In genomic region chr17:16491703-16492612, GRCh38 we compare ENCODE assay signal across 8 cellular contexts. TPM values are rescaled to one million over a fixed set of nuclear protein-coding genes. Genes with fewer than 3 reads are reported as not detected.
A peak's percentile ranks its signal among the peaks of the same experiment; 100 is the strongest.
DNase-seq lines count a peak whose midpoint lies in the region; ATAC-seq and TF ChIP-seq lines count a peak whose summit lies in the region.
"Had no signal": no experiment of that assay in that cellular context is flagged by ENCODE, and none has a peak within 500 bp of the region (broad histone marks: within the 10 kb centered on the region; RNA-seq: fewer than 3 reads in every experiment).

Gene LRRC75A, minus strand, starts transcription at chr17:16492193. Its CDS starts 203 bp downstream, at chr17:16491990.

- no peak within 1 kb of the TSS for H3K14ac ChIP-seq in mesenchymal stem cell (ENCODE audit: low read length in 2 of 2)

- H2BK12ac ChIP-seq in mesenchymal stem cell (ENCODE audit: low read length in 2 of 2): no peak within 1 kb of the TSS

- H3K4me3 ChIP-seq in NB4 (ENCODE audit: low read depth, low read length) (no peak within 1 kb of the TSS), mesenchymal stem cell (ENCODE audit: insufficient read depth in 1 of 2, low read depth in 1 of 2, low read length in 2 of 2) (peak within 1 kb of the TSS; percentile 58 to 76)

- peak within 1 kb of the TSS; percentile 12 to 43 for H3K18ac ChIP-seq in mesenchymal stem cell (ENCODE audit: low read depth in 1 of 2, low read length in 2 of 2)

- peak within 1 kb of the TSS; percentile 86 for H2AFZ ChIP-seq in mesenchymal stem cell (ENCODE audit: low read depth, low read length)

- H4K91ac ChIP-seq in mesenchymal stem cell (ENCODE audit: low read length): no peak within 1 kb of the TSS

- H3K27ac ChIP-seq in mesenchymal stem cell (ENCODE audit: low read length, poor library complexity, severe bottlenecking): no peak within 1 kb of the TSS
- H3K27ac ChIP-seq: epithelial cell of prostate had no signal

- no peaks in the 10 kb centered on the region for H3K36me3 ChIP-seq in mesenchymal stem cell (ENCODE audit: control insufficient read depth in 1 of 2, insufficient read depth in 2 of 2, low read depth in 1 of 2, low read length in 2 of 2)

- H2BK15ac ChIP-seq in mesenchymal stem cell (ENCODE audit: low read depth, poor library complexity, severe bottlenecking): peak within 1 kb of the TSS; percentile 33

- H2AK5ac ChIP-seq in mesenchymal stem cell (ENCODE audit: low read length, severe bottlenecking): no peak within 1 kb of the TSS

- H3K4me2 ChIP-seq in mesenchymal stem cell (ENCODE audit: low read length, poor library complexity, severe bottlenecking): peak within 1 kb of the TSS; percentile 89

- peaks cover 8% of the 10 kb centered on the region for H3K4me1 ChIP-seq in mesenchymal stem cell (ENCODE audit: control insufficient read depth, insufficient read depth, low read depth, low read length)

- peak within 1 kb of the TSS; percentile 13 for H4K8ac ChIP-seq in mesenchymal stem cell (ENCODE audit: low read length)

- H3K4ac ChIP-seq in mesenchymal stem cell (ENCODE audit: low read depth in 1 of 2, low read length in 2 of 2): no peak within 1 kb of the TSS

- H3K9me3 ChIP-seq in mesenchymal stem cell (ENCODE audit: control insufficient read depth, low read length): no peaks in the 10 kb centered on the region

- TF ChIP-seq CTCF in NB4 (IDR thresholded peaks at IDR 0.05; ENCODE audit: low read depth, low read length): no peak

- peak; percentile 60 for DNase-seq in NB4 (ENCODE audit: low read depth)
- peak; percentile 48 for DNase-seq in activated CD4-positive, alpha-beta T cell treated with anti-CD3 and anti-CD28 coated beads, Interleukin-2, amount 50 U/mL, for 1 hour
- DNase-seq in effector CD8-positive, alpha-beta T cell (lab: John Stamatoyannopoulos, UW): peak; percentile 58
- DNase-seq in mesenchymal stem cell: peak; percentile 29
- peak; percentile 4 for DNase-seq in stimulated activated CD8-positive, alpha-beta memory T cell treated with anti-CD3 and anti-CD28 coated beads, Interleukin-15, amount 100 ng/mL, for 1 hour (ENCODE audit: low read depth)

- H2BK120ac ChIP-seq in mesenchymal stem cell (ENCODE audit: low read depth, low read length): no peak within 1 kb of the TSS

- H3K23ac ChIP-seq in mesenchymal stem cell (ENCODE audit: low read length in 2 of 2): peak within 1 kb of the TSS in 1 of 2 experiments; percentile 38

- no peak within 1 kb of the TSS for H2BK5ac ChIP-seq in mesenchymal stem cell (ENCODE audit: low read depth, low read length, poor library complexity, severe bottlenecking)

- no peaks in the 10 kb centered on the region for H3K79me1 ChIP-seq in mesenchymal stem cell (replicated peaks; ENCODE audit: low read length, poor library complexity, severe bottlenecking)

- TF ChIP-seq POLR2A in NB4 (IDR thresholded peaks at IDR 0.05; ENCODE audit: extremely low read depth, insufficient read length): no peak

- ATAC-seq in GM18867 (IDR thresholded peaks at IDR 0.05; ENCODE audit: unreplicated experiment) (peak; percentile 66), HG03108 (IDR thresholded peaks at IDR 0.05; ENCODE audit: unreplicated experiment) (no peak)

- H3K9ac ChIP-seq in mesenchymal stem cell (ENCODE audit: low read length): peak within 1 kb of the TSS; percentile 48

- WGBS in mesenchymal stem cell: under 1% methylated on average over 64 of the region's 134 CpGs

- H3K27me3 ChIP-seq in mesenchymal stem cell (ENCODE audit: control insufficient read depth in 1 of 2, insufficient read depth in 1 of 2, low read length in 2 of 2): peaks cover 56 to 75% of the 10 kb centered on the region in 2 experiments

RNA-seq across cellular contexts. Expression of gene LRRC75A, which starts in this region (rescaled TPM):
- 0.44 TPM for polyA plus RNA-seq in mesenchymal stem cell (2013, experiment 1 of 2)
- polyA plus RNA-seq in mesenchymal stem cell (2013, experiment 2 of 2): 0.48 TPM

Comparison
In these comparisons a context has a peak if more than half of its experiments do, and no peak if none do; other contexts are left out.
1. DNase-seq: peak in every context shown above with its lines; median percentile 60 in NB4; 58 in effector CD8-positive, alpha-beta T cell; 48 in activated CD4-positive, alpha-beta T cell treated with anti-CD3 and anti-CD28 coated beads, Interleukin-2, amount 50 U/mL, for 1 hour; 29 in mesenchymal stem cell; 4 in stimulated activated CD8-positive, alpha-beta memory T cell treated with anti-CD3 and anti-CD28 coated beads, Interleukin-15, amount 100 ng/mL, for 1 hour.